15 cellular contexts compared by ENCODE assay signal in genomic region chr7:35818513-35818912, GRCh38. TPM values are rescaled to one million over a fixed set of nuclear protein-coding genes. Genes with fewer than 3 reads are reported as not detected.
DNase-seq lines count a peak whose midpoint lies in the region; ATAC-seq and TF ChIP-seq lines count a peak whose summit lies in the region.
"Had no signal": no experiment of that assay in that cellular context is flagged by ENCODE, and none has a peak within 500 bp of the region (broad histone marks: within the 10 kb centered on the region; RNA-seq: fewer than 3 reads in every experiment).

No MANE protein-coding gene starts in this region.

- H3K27ac Mint-ChIP-seq in activated T-cell treated with anti-CD3 and anti-CD28 coated beads, Interleukin-2, amount 50 U/mL, for 72 hours = peak overlapping the region; percentile 64
- H3K27ac Mint-ChIP-seq in WTC11 = peak overlapping the region; percentile 55
- H3K27ac Mint-ChIP-seq in memory B cell = peak overlapping the region; percentile 54
- no peak overlapping the region for H3K27ac Mint-ChIP-seq in glutamatergic neuron (ENCODE audit: unreplicated experiment)

- CTCF ChIA-PET in WTC11 (lab: Charles Lee) = no interaction called here

- H3K9me3 Mint-ChIP-seq in activated T-cell treated with anti-CD3 and anti-CD28 coated beads, Interleukin-2, amount 50 U/mL, for 72 hours = peaks cover 0 to 2% of the 10 kb centered on the region in 2 donors
- H3K9me3 Mint-ChIP-seq in WTC11 = peaks cover 7% of the 10 kb centered on the region; the same call in 1 of the 2 replicates
- peaks cover 19% of the 10 kb centered on the region for H3K9me3 Mint-ChIP-seq in memory B cell
- H3K9me3 Mint-ChIP-seq in glutamatergic neuron (ENCODE audit: unreplicated experiment) = peaks cover 10% of the 10 kb centered on the region

- H3K4me3 Mint-ChIP-seq in activated T-cell treated with anti-CD3 and anti-CD28 coated beads, Interleukin-2, amount 50 U/mL, for 72 hours = peak overlapping the region; percentile 61 to 80
- H3K4me3 Mint-ChIP-seq in WTC11 = no peak overlapping the region
- H3K4me3 Mint-ChIP-seq in memory B cell = no peak overlapping the region
- no peak overlapping the region for H3K4me3 Mint-ChIP-seq in glutamatergic neuron (ENCODE audit: unreplicated experiment)

- no peaks in the 10 kb centered on the region for H3K27me3 Mint-ChIP-seq in activated T-cell treated with anti-CD3 and anti-CD28 coated beads, Interleukin-2, amount 50 U/mL, for 72 hours (ENCODE audit: low read depth)
- H3K27me3 Mint-ChIP-seq in WTC11 (ENCODE audit: low read depth) = no peaks in the 10 kb centered on the region
- no peaks in the 10 kb centered on the region for H3K27me3 Mint-ChIP-seq in memory B cell
- H3K27me3 Mint-ChIP-seq in glutamatergic neuron (ENCODE audit: unreplicated experiment) = peaks cover 2% of the 10 kb centered on the region

- ATAC-seq in activated T-cell treated with anti-CD3 and anti-CD28 coated beads, Interleukin-2, amount 50 U/mL, for 72 hours (replicated peaks in 1 of 2) = peak; percentile 35 to 41
- ATAC-seq in WTC11 (no peak), memory B cell (ENCODE audit: low read depth) (no peak), HG02852 (IDR thresholded peaks at IDR 0.05; ENCODE audit: unreplicated experiment) (no peak)

- no peak for DNase-seq in activated T-cell treated with anti-CD3 and anti-CD28 coated beads, Interleukin-2, amount 50 U/mL, for 72 hours
- DNase-seq in activated T-cell treated with anti-CD3 and anti-CD28 coated beads for 4 hours (no peak), WTC11 (ENCODE audit: low spot score) (no peak), memory B cell (ENCODE audit: low spot score in 2 of 2) (no peak), glutamatergic neuron (no peak), T1000 (lab: John Stamatoyannopoulos, UW) (no peak), DMS79 treated with DMSO at 0.1 percent for 48 hours (lab: John Stamatoyannopoulos, UW) (no peak)
- DNase-seq: effector CD4-positive, alpha-beta T cell; esophagus squamous epithelium; GM23248; occipital lobe; Right ventricle myocardium superior; stimulated activated CD8-positive, alpha-beta memory T cell treated with anti-CD3 and anti-CD28 coated beads, Interleukin-4, amount 100 ng/mL, for 48 hours; testis had no signal

- POLR2A ChIA-PET in WTC11 (lab: Charles Lee) = no interaction called here

- peaks cover 68% of the 10 kb centered on the region for H3K4me1 Mint-ChIP-seq in activated T-cell treated with anti-CD3 and anti-CD28 coated beads, Interleukin-2, amount 50 U/mL, for 72 hours (ENCODE audit: low read depth)
- H3K4me1 Mint-ChIP-seq in WTC11 (peaks cover 60% of the 10 kb centered on the region), memory B cell (peaks cover 55% of the 10 kb centered on the region), glutamatergic neuron (ENCODE audit: low read depth, unreplicated experiment) (peaks cover 2% of the 10 kb centered on the region)

- H3K36me3 Mint-ChIP-seq in activated T-cell treated with anti-CD3 and anti-CD28 coated beads, Interleukin-2, amount 50 U/mL, for 72 hours (ENCODE audit: insufficient read depth in 2 of 2) = peaks cover 12 to 17% of the 10 kb centered on the region in 2 donors
- H3K36me3 Mint-ChIP-seq in WTC11 (peaks cover 13% of the 10 kb centered on the region), memory B cell (peaks cover 54% of the 10 kb centered on the region), glutamatergic neuron (ENCODE audit: unreplicated experiment) (peaks cover 17% of the 10 kb centered on the region)

- no peak for TF ChIP-seq CTCF in WTC11 (IDR thresholded peaks at IDR 0.05)
- TF ChIP-seq CTCF in glutamatergic neuron (IDR thresholded peaks at IDR 0.05; ENCODE audit: partially characterized antibody, unreplicated experiment) = no peak

TF ChIP-seq in WTC11, 78 proteins besides CTCF, POLR2A, EP300 and RAD21 (continues in another document):
- TF ChIP-seq FOXP4 (CRISPR knock-in tag; IDR thresholded peaks at IDR 0.05) = no peak
- no peak for TF ChIP-seq IRF2 (CRISPR knock-in tag; IDR thresholded peaks at IDR 0.05; ENCODE audit: borderline replicate concordance, low read depth)
- TF ChIP-seq GTF2I (CRISPR knock-in tag; conservative IDR thresholded peaks at IDR 0.05) = no peak
- no peak for TF ChIP-seq ZNF416 (CRISPR knock-in tag; IDR thresholded peaks at IDR 0.05)
- TF ChIP-seq MYBL2 (CRISPR knock-in tag; IDR thresholded peaks at IDR 0.05) = no peak
- no peak for TF ChIP-seq SOX15 (CRISPR knock-in tag; IDR thresholded peaks at IDR 0.05)
- TF ChIP-seq NR1H2 (CRISPR knock-in tag; IDR thresholded peaks at IDR 0.05) = no peak
- no peak for TF ChIP-seq HMGXB4 (CRISPR knock-in tag; IDR thresholded peaks at IDR 0.05)
- no peak for TF ChIP-seq ERG (CRISPR knock-in tag; IDR thresholded peaks at IDR 0.05)
- TF ChIP-seq STAT6 (CRISPR knock-in tag; conservative IDR thresholded peaks at IDR 0.05; ENCODE audit: low read depth) = no peak
- TF ChIP-seq NR3C1 (CRISPR knock-in tag; conservative IDR thresholded peaks at IDR 0.05; ENCODE audit: low read depth) = no peak
- no peak for TF ChIP-seq ZNF671 (CRISPR knock-in tag; IDR thresholded peaks at IDR 0.05)
- no peak for TF ChIP-seq ZMAT4 (CRISPR knock-in tag; IDR thresholded peaks at IDR 0.05)
- no peak for TF ChIP-seq JUN (CRISPR knock-in tag; IDR thresholded peaks at IDR 0.05)

RNA-seq across cellular contexts. Expression of gene SEPTIN7, which starts 17.7 kb away (rescaled TPM):
- total RNA-seq in activated T-cell treated with anti-CD3 and anti-CD28 coated beads, Interleukin-2, amount 50 U/mL, for 72 hours = 100 to 1,000 TPM; 199 to 206 TPM
- total RNA-seq in WTC11 (2021) (153 to 161 TPM (median 158 TPM) in 3 replicates), glutamatergic neuron (ENCODE audit: unreplicated experiment) (189 TPM)

Comparison
In these comparisons a context has a peak if more than half of its experiments do, and no peak if none do; other contexts are left out.
1. ATAC-seq: peak in activated T-cell treated with anti-CD3 and anti-CD28 coated beads, Interleukin-2, amount 50 U/mL, for 72 hours (2 of 2); none in WTC11 (single experiment), memory B cell (single experiment) and HG02852 (single experiment).
2. H3K4me3 Mint-ChIP-seq: peak in activated T-cell treated with anti-CD3 and anti-CD28 coated beads, Interleukin-2, amount 50 U/mL, for 72 hours (2 of 2); none in WTC11 (single experiment), memory B cell (single experiment) and glutamatergic neuron (single experiment).